ENCODE assay signal across 29 cellular contexts in the genomic region with DNA sequence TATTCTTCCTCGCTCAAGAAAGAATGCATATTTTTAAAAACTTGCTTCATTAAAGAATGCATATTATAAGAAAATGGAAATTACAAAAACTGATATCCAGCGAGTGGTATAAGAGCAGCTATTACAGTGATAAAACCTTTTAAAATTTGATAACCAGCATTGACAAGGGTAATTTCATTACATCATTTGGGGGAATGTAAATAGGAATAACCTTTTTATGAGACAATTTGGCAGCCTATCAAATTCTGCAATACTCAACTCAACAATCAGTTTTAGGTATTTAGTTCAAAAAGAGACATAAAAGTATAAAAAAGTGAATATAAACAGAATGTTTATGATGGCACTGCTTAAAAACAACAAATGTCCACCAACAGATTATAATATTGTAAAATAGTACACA.
"Had no signal": no experiment of that assay in that cellular context is flagged by ENCODE, and none has a peak within 500 bp of the region (broad histone marks: within the 10 kb centered on the region; RNA-seq: fewer than 3 reads in every experiment).

No MANE protein-coding gene starts in this region.

- H3K36me3 ChIP-seq: neural progenitor cell, neutrophil, ovary, right atrium auricular region, thyroid gland, transverse colon had no signal

- H3K4me3 Mint-ChIP-seq: immature natural killer cell; mesothelial cell of epicardium; naive B cell; natural killer cell; nephron progenitor cell; neural progenitor cell; stimulated activated naive B cell treated with anti-CD40 and anti-IgM and Interleukin-4, amounts not matched to agents 10 μg/mL and 1 μg/mL and 100 μg/mL, for 72 hours had no signal

- H3K27me3 ChIP-seq: neural progenitor cell, neutrophil, ovary, right atrium auricular region, stomach, testis, thyroid gland, transverse colon, upper lobe of left lung had no signal

- H3K4me1 Mint-ChIP-seq: immature natural killer cell, natural killer cell, nephron progenitor cell had no signal

- H2AFZ ChIP-seq: neural progenitor cell had no signal

- H3K36me3 Mint-ChIP-seq: immature natural killer cell, naive B cell, natural killer cell had no signal

- H3K4me1 ChIP-seq: neural progenitor cell, testis had no signal

- H3K4me3 ChIP-seq: left ventricle myocardium inferior, lung, neural progenitor cell, ovary, right atrium auricular region, skin epidermis, stomach, testis, thyroid gland, transverse colon, upper lobe of left lung had no signal

- H3K27ac ChIP-seq: left ventricle myocardium inferior, neural progenitor cell, neutrophil, ovary, right atrium auricular region, skin epidermis, stomach, testis, thyroid gland, transverse colon, upper lobe of left lung had no signal

- DNase-seq: hypothalamus; immature natural killer cell; kidney; left ventricle myocardium inferior; mesendoderm; naive B cell; natural killer cell; nephron progenitor cell; occipital lobe; ovary; stimulated activated CD4-positive, alpha-beta T cell treated with anti-CD3 and anti-CD28 coated beads, Interleukin-12 subunit alpha, Interleukin-12 subunit beta, amount 100 ng/mL, for 4 hours; stimulated activated CD4-positive, alpha-beta T cell treated with anti-CD3 and anti-CD28 coated beads, Interleukin-15, amount 100 ng/mL, for 24 hours; stimulated activated CD4-positive, alpha-beta T cell treated with anti-CD3 and anti-CD28 coated beads, Interleukin-2, amount 100 ng/mL, for 24 hours; stimulated activated CD4-positive, alpha-beta T cell treated with anti-CD3 and anti-CD28 coated beads, Interleukin-4, amount 100 ng/mL, for 1 hour; stimulated activated naive B cell treated with anti-CD40 and anti-IgM and Interleukin-4, amounts not matched to agents 10 μg/mL and 1 μg/mL and 100 μg/mL, for 72 hours; stimulated activated naive CD8-positive, alpha-beta T cell treated with anti-CD3 and anti-CD28 coated beads, Interleukin-15, Interleukin-2, amounts not matched to agents 100 U/mL and 50 U/mL, for 24 hours; stomach; testis; thyroid gland; transverse colon; upper lobe of left lung had no signal

- H3K9me3 ChIP-seq: left ventricle myocardium inferior, neutrophil, ovary, right atrium auricular region, stomach, testis, thyroid gland, transverse colon, upper lobe of left lung had no signal

- H3K27ac Mint-ChIP-seq: immature natural killer cell; mesothelial cell of epicardium; natural killer cell; nephron progenitor cell; neural progenitor cell; progenitor cell of endocrine pancreas; stimulated activated naive B cell treated with anti-CD40 and anti-IgM and Interleukin-4, amounts not matched to agents 10 μg/mL and 1 μg/mL and 100 μg/mL, for 72 hours had no signal

- H3K4me2 ChIP-seq: neural progenitor cell had no signal

- H3K9me3 Mint-ChIP-seq: immature natural killer cell; mesothelial cell of epicardium; naive B cell; natural killer cell; nephron progenitor cell; neural progenitor cell; stimulated activated naive B cell treated with anti-CD40 and anti-IgM and Interleukin-4, amounts not matched to agents 10 μg/mL and 1 μg/mL and 100 μg/mL, for 72 hours had no signal

- H3K9ac ChIP-seq: neural progenitor cell had no signal

- H3K27me3 Mint-ChIP-seq: naive B cell; progenitor cell of endocrine pancreas; stimulated activated naive B cell treated with anti-CD40 and anti-IgM and Interleukin-4, amounts not matched to agents 10 μg/mL and 1 μg/mL and 100 μg/mL, for 72 hours had no signal

- ATAC-seq: natural killer cell; sciatic nerve; stimulated activated naive B cell treated with anti-CD40 and anti-IgM and Interleukin-4, amounts not matched to agents 10 μg/mL and 1 μg/mL and 100 μg/mL, for 72 hours; stimulated activated naive CD8-positive, alpha-beta T cell treated with anti-CD3 and anti-CD28 coated beads, Interleukin-15, Interleukin-2, amounts not matched to agents 100 U/mL and 50 U/mL, for 24 hours had no signal
